21 cellular contexts compared by ENCODE assay signal in genomic region chr5:44318883-44319282, GRCh38.
"Had no signal": no experiment of that assay in that cellular context is flagged by ENCODE, and none has a peak within 500 bp of the region (broad histone marks: within the 10 kb centered on the region; RNA-seq: fewer than 3 reads in every experiment).

No MANE protein-coding gene starts in this region.

- H3K4me1 ChIP-seq: SJSA1 had no signal

- H3K27me3 ChIP-seq: SJSA1 had no signal

- H3K4me3 ChIP-seq: K562, SJSA1, SK-N-MC had no signal

- ATAC-seq: K562 had no signal

- H3K27ac ChIP-seq: KMS-11, SJSA1, SK-N-MC had no signal

- H3K9me3 ChIP-seq: SJSA1 had no signal

- H3K36me3 ChIP-seq: SJSA1 had no signal

- DNase-seq: Kasumi-1, MV-4-11, NCI-H1048, NCI-H1105, NCI-H1417, NCI-H1436 treated with DMSO at 0.1 percent for 48 hours, NCI-H1694, NCI-H1930, NCI-H2081, NCI-H2107, NCI-H2227 treated with DMSO at 0.1 percent for 48 hours, NCI-H524, NCI-H526 treated with DMSO at 0.1 percent for 48 hours, NCI-H774, Right ventricle myocardium superior, RPMI8226, SIG-M5 had no signal
